In the genomic region with DNA sequence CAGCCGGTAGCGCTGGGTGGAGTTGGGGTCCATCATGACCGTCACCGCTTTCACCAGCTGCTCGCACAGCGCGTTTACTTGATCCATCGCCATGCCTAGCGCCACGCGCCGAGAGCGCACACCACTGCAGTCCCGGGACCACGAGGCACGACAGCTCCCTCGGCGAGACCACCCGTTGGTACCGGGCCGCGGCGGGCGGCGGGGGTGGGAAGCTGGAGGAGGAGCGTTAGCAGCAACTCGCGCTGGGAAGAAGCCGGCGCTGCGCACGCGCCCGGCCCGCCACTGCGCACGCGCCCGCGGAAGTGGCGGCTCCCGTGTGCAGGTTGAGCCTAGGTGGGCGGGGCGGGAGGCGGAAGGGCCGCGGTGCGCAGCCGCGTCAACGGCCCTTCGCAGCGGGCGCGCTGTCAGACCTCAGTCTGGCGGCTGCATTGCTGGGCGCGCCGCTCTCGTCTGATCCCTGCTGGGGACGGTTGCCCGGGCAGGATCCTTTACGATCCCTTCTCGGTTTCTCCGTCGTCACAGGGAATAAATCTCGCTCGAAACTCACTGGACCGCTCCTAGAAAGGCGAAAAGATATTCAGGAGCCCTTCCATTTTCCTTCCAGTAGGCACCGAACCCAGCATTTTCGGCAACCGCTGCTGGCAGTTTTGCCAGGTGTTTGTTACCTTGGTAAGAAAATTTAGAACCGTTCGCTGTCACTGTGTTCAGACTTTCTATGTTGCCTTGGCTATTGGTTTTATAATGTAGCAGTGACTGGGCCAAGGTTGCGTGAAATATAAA, we compare ENCODE assay signal across 8 cellular contexts. TPM values are rescaled to one million over a fixed set of nuclear protein-coding genes. Genes with fewer than 3 reads are reported as not detected.
DNase-seq lines count a peak whose midpoint lies in the region; ATAC-seq and TF ChIP-seq lines count a peak whose summit lies in the region.

POLH (plus strand) TSS at position 414 of the 780 bp plus-strand sequence. CDS start 6,135 bp downstream, outside the sequence.
XPO5 (minus strand) TSS at position 267 of the 780 bp plus-strand sequence; CDS start at position 93, 174 bp downstream.

- no peaks in the 10 kb centered on the region for H3K9me3 ChIP-seq in suprapubic skin

- peak within 1 kb of the TSS; percentile 79 for H3K4me3 ChIP-seq in suprapubic skin

- TF ChIP-seq CTCF in GM10266 (IDR thresholded peaks at IDR 0.05; ENCODE audit: control insufficient read depth, insufficient read depth, low read depth, missing control alignments) (peak; percentile 18), suprapubic skin (IDR thresholded peaks at IDR 0.05) (peak in 1 of 2 donors; percentile 29)

- TF ChIP-seq POLR2A in suprapubic skin (IDR thresholded peaks at IDR 0.05), result peak in 1 of 2 donors; percentile 78

- H3K4me3 Mint-ChIP-seq in activated naive CD4-positive, alpha-beta T cell treated with anti-CD3 and anti-CD28 coated beads, Interleukin-2, amount 50 U/mL, for 24 hours, result peak within 1 kb of the TSS; percentile 97

- no peak for TF ChIP-seq EP300 in suprapubic skin (IDR thresholded peaks at IDR 0.05)

- ATAC-seq in HG02610 (IDR thresholded peaks at IDR 0.05; ENCODE audit: unreplicated experiment) (peak; percentile 88), SK-N-SH treated with all-trans-retinoic acid at 6 μM for 48 hours (peak; percentile 95)

- H3K27ac ChIP-seq in suprapubic skin, result peak within 1 kb of the TSS; percentile 83

- no peaks in the 10 kb centered on the region for H3K27me3 Mint-ChIP-seq in activated naive CD4-positive, alpha-beta T cell treated with anti-CD3 and anti-CD28 coated beads, Interleukin-2, amount 50 U/mL, for 24 hours

- DNase-seq in GM10266 (ENCODE audit: extremely low spot score), result peak; percentile 98
- DNase-seq in NCI-H1092 treated with DMSO at 0.1 percent for 48 hours (lab: John Stamatoyannopoulos, UW), result peak; percentile 97
- no peak for DNase-seq in glomerular endothelial cell (ENCODE audit: extremely low read depth, low read depth, low spot score)
- peak; percentile 73 for DNase-seq in occipital lobe (lab: John Stamatoyannopoulos, UW)
- DNase-seq in suprapubic skin (ENCODE audit: low spot score in 2 of 2), result peak; percentile 90 to 91

- peak within 1 kb of the TSS; percentile 93 for H3K27ac Mint-ChIP-seq in activated naive CD4-positive, alpha-beta T cell treated with anti-CD3 and anti-CD28 coated beads, Interleukin-2, amount 50 U/mL, for 24 hours

- H3K4me1 Mint-ChIP-seq in activated naive CD4-positive, alpha-beta T cell treated with anti-CD3 and anti-CD28 coated beads, Interleukin-2, amount 50 U/mL, for 24 hours, result peaks cover 40% of the 10 kb centered on the region

- peaks cover 10% of the 10 kb centered on the region for H3K36me3 ChIP-seq in suprapubic skin

- WGBS in suprapubic skin, result under 1% methylated on average over 14 of the region's 76 CpGs

- H3K36me3 Mint-ChIP-seq in activated naive CD4-positive, alpha-beta T cell treated with anti-CD3 and anti-CD28 coated beads, Interleukin-2, amount 50 U/mL, for 24 hours, result peaks cover 5% of the 10 kb centered on the region

- H3K4me1 ChIP-seq in suprapubic skin, result peaks cover 28% of the 10 kb centered on the region

- no peaks in the 10 kb centered on the region for H3K27me3 ChIP-seq in suprapubic skin

- no peaks in the 10 kb centered on the region for H3K9me3 Mint-ChIP-seq in activated naive CD4-positive, alpha-beta T cell treated with anti-CD3 and anti-CD28 coated beads, Interleukin-2, amount 50 U/mL, for 24 hours

TF ChIP-seq in SK-N-SH treated with all-trans-retinoic acid at 6 μM for 48 hours, 23 proteins besides CTCF, POLR2A, EP300 and RAD21:
- TF ChIP-seq, protein P1, sequence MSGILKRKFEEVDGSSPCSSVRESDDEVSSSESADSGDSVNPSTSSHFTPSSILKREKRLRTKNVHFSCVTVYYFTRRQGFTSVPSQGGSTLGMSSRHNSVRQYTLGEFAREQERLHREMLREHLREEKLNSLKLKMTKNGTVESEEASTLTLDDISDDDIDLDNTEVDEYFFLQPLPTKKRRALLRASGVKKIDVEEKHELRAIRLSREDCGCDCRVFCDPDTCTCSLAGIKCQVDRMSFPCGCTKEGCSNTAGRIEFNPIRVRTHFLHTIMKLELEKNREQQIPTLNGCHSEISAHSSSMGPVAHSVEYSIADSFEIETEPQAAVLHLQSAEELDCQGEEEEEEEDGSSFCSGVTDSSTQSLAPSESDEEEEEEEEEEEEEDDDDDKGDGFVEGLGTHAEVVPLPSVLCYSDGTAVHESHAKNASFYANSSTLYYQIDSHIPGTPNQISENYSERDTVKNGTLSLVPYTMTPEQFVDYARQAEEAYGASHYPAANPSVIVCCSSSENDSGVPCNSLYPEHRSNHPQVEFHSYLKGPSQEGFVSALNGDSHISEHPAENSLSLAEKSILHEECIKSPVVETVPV (CRISPR knock-in tag; IDR thresholded peaks at IDR 0.05), result no peak
- TF ChIP-seq ZFP3 (CRISPR knock-in tag; IDR thresholded peaks at IDR 0.05) (no peak), ZNF565 (CRISPR knock-in tag; conservative IDR thresholded peaks at IDR 0.05; ENCODE audit: low read depth) (no peak), PPARA (CRISPR knock-in tag; IDR thresholded peaks at IDR 0.05; ENCODE audit: borderline replicate concordance) (no peak), ZC3H10 (CRISPR knock-in tag; IDR thresholded peaks at IDR 0.05) (0 out of 2 replicates have a peak, but pooled peaks have one; percentile 6)

RNA-seq across cellular contexts. Expression of gene POLH, which starts in this region (rescaled TPM):
- total RNA-seq in glomerular endothelial cell (26.4 and 27.6 TPM in 2 replicates), occipital lobe (13.6 TPM), suprapubic skin (10 to 100 TPM; 14.2 to 24.3 (median 17.0) TPM)

RNA-seq across cellular contexts. Expression of gene XPO5, which starts in this region (rescaled TPM):
- total RNA-seq in glomerular endothelial cell (27.1 and 27.7 TPM in 2 replicates), occipital lobe (47.4 TPM), suprapubic skin (10 to 100 TPM; 24.1 to 49.8 (median 29.0) TPM)
